ENCODE assay signal across 15 cellular contexts in genomic region chr4:40337523-40337922, GRCh38. TPM values are rescaled to one million over a fixed set of nuclear protein-coding genes. Genes with fewer than 3 reads are reported as not detected.
A peak's percentile ranks its signal among the peaks of the same experiment; 100 is the strongest.
DNase-seq lines count a peak whose midpoint lies in the region; ATAC-seq and TF ChIP-seq lines count a peak whose summit lies in the region.
"Had no signal": no experiment of that assay in that cellular context is flagged by ENCODE, and none has a peak within 500 bp of the region (broad histone marks: within the 10 kb centered on the region; RNA-seq: fewer than 3 reads in every experiment).

No MANE protein-coding gene starts in this region.

- CTCF ChIA-PET in activated naive CD4-positive, alpha-beta T cell treated with anti-CD3 and anti-CD28 coated beads, Interleukin-2, amount 10 ng/mL, durations not matched to agents 7 days and 5 days (lab: Charles Lee), result interaction anchor here (0.5 to 1.9 kb wide), 4 partner anchors 12 to 789 kb away, joined by 3 to 11 read pairs (median 3); no protein-coding TSS in a partner anchor

- peaks cover 29% of the 10 kb centered on the region for H3K27me3 Mint-ChIP-seq in activated naive CD4-positive, alpha-beta T cell treated with anti-CD3 and anti-CD28 coated beads, Interleukin-2, amount 10 ng/mL, durations not matched to agents 7 days and 5 days
- H3K27me3 Mint-ChIP-seq in GM23338 (ENCODE audit: insufficient read depth, low read depth, poor library complexity) (peaks cover 10% of the 10 kb centered on the region), T-helper 17 cell (peaks cover 17% of the 10 kb centered on the region)
- H3K27me3 Mint-ChIP-seq in effector memory CD8-positive, alpha-beta T cell, result peaks cover 39 to 47% of the 10 kb centered on the region in 2 donors

- H3K79me2 ChIP-seq in GM23338 (replicated peaks; ENCODE audit: insufficient read depth), result no peaks in the 10 kb centered on the region

- H3K27ac Mint-ChIP-seq in activated naive CD4-positive, alpha-beta T cell treated with anti-CD3 and anti-CD28 coated beads, Interleukin-2, amount 10 ng/mL, durations not matched to agents 7 days and 5 days, result no peak overlapping the region
- H3K27ac Mint-ChIP-seq in GM23338 (no peak overlapping the region), T-helper 17 cell (peak overlapping the region; percentile 8)
- no peak overlapping the region for H3K27ac Mint-ChIP-seq in effector memory CD8-positive, alpha-beta T cell

- H4K20me1 ChIP-seq in GM23338 (replicated peaks; ENCODE audit: insufficient read depth), result no peaks in the 10 kb centered on the region

- peaks cover 21% of the 10 kb centered on the region for H3K4me1 ChIP-seq in GM23338 (ENCODE audit: insufficient read depth)

- H3F3A ChIP-seq in GM23338 (replicated peaks; ENCODE audit: low read depth), result no peaks in the 10 kb centered on the region

- H3K4me1 Mint-ChIP-seq in activated naive CD4-positive, alpha-beta T cell treated with anti-CD3 and anti-CD28 coated beads, Interleukin-2, amount 10 ng/mL, durations not matched to agents 7 days and 5 days, result peaks cover 15% of the 10 kb centered on the region
- H3K4me1 Mint-ChIP-seq in GM23338, result peaks cover 34% of the 10 kb centered on the region
- H3K4me1 Mint-ChIP-seq in T-helper 17 cell, result peaks cover 2% of the 10 kb centered on the region
- H3K4me1 Mint-ChIP-seq in effector memory CD8-positive, alpha-beta T cell (ENCODE audit: low read depth in 2 of 2), result no peaks in the 10 kb centered on the region
- H3K4me1 Mint-ChIP-seq: CD4-positive, alpha-beta memory T cell had no signal

- no peak overlapping the region for H3K27ac ChIP-seq in GM23338 (ENCODE audit: low read depth)
- H3K27ac ChIP-seq: C4-2B, HL-60 had no signal

- no peak overlapping the region for H3K4me2 ChIP-seq in GM23338

- no peaks in the 10 kb centered on the region for H3K36me3 ChIP-seq in GM23338 (ENCODE audit: insufficient read depth)
- H3K36me3 ChIP-seq: BE2C had no signal

- H3K27me3 ChIP-seq in GM23338 (ENCODE audit: insufficient read depth), result no peaks in the 10 kb centered on the region
- H3K27me3 ChIP-seq: BE2C had no signal

- H3K4me3 ChIP-seq in GM23338, result no peak overlapping the region
- no peak overlapping the region for H3K4me3 ChIP-seq in choroid plexus epithelial cell (ENCODE audit: low read depth, low read length)

- TF ChIP-seq CTCF in GM23338 (conservative IDR thresholded peaks at IDR 0.05; ENCODE audit: low read depth in 2 of 2) (no peak), choroid plexus epithelial cell (conservative IDR thresholded peaks at IDR 0.05; ENCODE audit: low read depth, low read length) (no peak)

- peaks cover 5% of the 10 kb centered on the region for H3K36me3 Mint-ChIP-seq in activated naive CD4-positive, alpha-beta T cell treated with anti-CD3 and anti-CD28 coated beads, Interleukin-2, amount 10 ng/mL, durations not matched to agents 7 days and 5 days
- H3K36me3 Mint-ChIP-seq in GM23338 (ENCODE audit: low read depth) (peaks cover 7% of the 10 kb centered on the region; the same call in 1 of the 3 replicates), T-helper 17 cell (ENCODE audit: low read depth) (no peaks in the 10 kb centered on the region)
- no peaks in the 10 kb centered on the region for H3K36me3 Mint-ChIP-seq in effector memory CD8-positive, alpha-beta T cell (ENCODE audit: insufficient read depth)
- H3K36me3 Mint-ChIP-seq: CD4-positive, alpha-beta memory T cell had no signal

- peak overlapping the region; percentile 74 for H2AFZ ChIP-seq in GM23338

- H3K4me3 Mint-ChIP-seq in activated naive CD4-positive, alpha-beta T cell treated with anti-CD3 and anti-CD28 coated beads, Interleukin-2, amount 10 ng/mL, durations not matched to agents 7 days and 5 days, result no peak overlapping the region
- H3K4me3 Mint-ChIP-seq in GM23338, result no peak overlapping the region
- no peak overlapping the region for H3K4me3 Mint-ChIP-seq in T-helper 17 cell
- no peak overlapping the region for H3K4me3 Mint-ChIP-seq in effector memory CD8-positive, alpha-beta T cell
- H3K4me3 Mint-ChIP-seq: CD4-positive, alpha-beta memory T cell had no signal

- H3K9me2 ChIP-seq in GM23338 (ENCODE audit: insufficient read depth), result peaks cover 14% of the 10 kb centered on the region

- ATAC-seq in GM23338 (no peak), T-helper 17 cell (no peak)
- no peak for ATAC-seq in effector memory CD8-positive, alpha-beta T cell (replicated peaks)
- ATAC-seq: HCT116 had no signal

- peaks cover 9% of the 10 kb centered on the region for H3K9me3 Mint-ChIP-seq in activated naive CD4-positive, alpha-beta T cell treated with anti-CD3 and anti-CD28 coated beads, Interleukin-2, amount 10 ng/mL, durations not matched to agents 7 days and 5 days
- peaks cover 5% of the 10 kb centered on the region for H3K9me3 Mint-ChIP-seq in GM23338
- no peaks in the 10 kb centered on the region for H3K9me3 Mint-ChIP-seq in effector memory CD8-positive, alpha-beta T cell

- no peaks in the 10 kb centered on the region for H3K9me3 ChIP-seq in T-helper 17 cell (ENCODE audit: control insufficient read depth, low read length, poor library complexity, severe bottlenecking)
- H3K9me3 ChIP-seq: BE2C had no signal

- DNase-seq in activated naive CD4-positive, alpha-beta T cell treated with anti-CD3 and anti-CD28 coated beads, Interleukin-2, amount 10 ng/mL, durations not matched to agents 7 days and 5 days, result peak; percentile 45
- no peak for DNase-seq in activated naive CD4-positive, alpha-beta T cell treated with Interleukin-2 at 50 U/mL for 16 hours
- no peak for DNase-seq in GM23338 (ENCODE audit: low spot score)
- no peak for DNase-seq in T-helper 17 cell
- peak; percentile 17 for DNase-seq in choroid plexus epithelial cell (ENCODE audit: low read depth)
- no peak for DNase-seq in 8988T
- no peak for DNase-seq in effector memory CD8-positive, alpha-beta T cell
- DNase-seq: BE2C; CD4-positive, alpha-beta memory T cell; DMS79 treated with DMSO at 0.1 percent for 48 hours; GF-D8; IMR-90 had no signal

TF ChIP-seq in GM23338, 12 proteins besides CTCF, POLR2A, EP300 and RAD21:
- TF ChIP-seq ZNF114 (CRISPR knock-in tag; IDR thresholded peaks at IDR 0.05), result no peak
- TF ChIP-seq CREB1 (CRISPR knock-in tag; IDR thresholded peaks at IDR 0.05; ENCODE audit: low read depth), result no peak
- no peak for TF ChIP-seq EZH2phosphoT487 (IDR thresholded peaks at IDR 0.05; ENCODE audit: unreplicated experiment)
- no peak for TF ChIP-seq ZNF331 (CRISPR knock-in tag; IDR thresholded peaks at IDR 0.05; ENCODE audit: low read depth)
- no peak for TF ChIP-seq POLR2AphosphoS5 (IDR thresholded peaks at IDR 0.05; ENCODE audit: low read depth)
TF ChIP-seq in GM23338: peak in this region for 0.

RNA-seq across cellular contexts. Expression of gene CHRNA9, which starts 2.4 kb away (rescaled TPM):
- total RNA-seq in GM23338 (2014; rRNA removed; shearing (Covaris generic)), result 0.78 and 5.7 TPM in 2 replicates
- 0.24 and 0.58 TPM in 2 replicates for polyA plus RNA-seq in GM23338 (2016; fragmentation: Nextera tagmentation; extraction: Ambion mirVana)
- total RNA-seq in T-helper 17 cell, result not detected
- total RNA-seq: CD4-positive, alpha-beta memory T cell; IMR-90 had no signal
- polyA plus RNA-seq: CD4-positive, alpha-beta memory T cell; IMR-90 had no signal

Comparison
In these comparisons a context has a peak if more than half of its experiments do, and no peak if none do; other contexts are left out.
1. DNase-seq: peak in activated naive CD4-positive, alpha-beta T cell treated with anti-CD3 and anti-CD28 coated beads, Interleukin-2, amount 10 ng/mL, durations not matched to agents 7 days and 5 days (single experiment) and choroid plexus epithelial cell (single experiment); none in activated naive CD4-positive, alpha-beta T cell treated with Interleukin-2 at 50 U/mL for 16 hours (single experiment), GM23338 (single experiment), T-helper 17 cell (0 of 3), 8988T (single experiment) and effector memory CD8-positive, alpha-beta T cell (0 of 3).